11 cellular contexts compared by ENCODE assay signal in the genomic region with DNA sequence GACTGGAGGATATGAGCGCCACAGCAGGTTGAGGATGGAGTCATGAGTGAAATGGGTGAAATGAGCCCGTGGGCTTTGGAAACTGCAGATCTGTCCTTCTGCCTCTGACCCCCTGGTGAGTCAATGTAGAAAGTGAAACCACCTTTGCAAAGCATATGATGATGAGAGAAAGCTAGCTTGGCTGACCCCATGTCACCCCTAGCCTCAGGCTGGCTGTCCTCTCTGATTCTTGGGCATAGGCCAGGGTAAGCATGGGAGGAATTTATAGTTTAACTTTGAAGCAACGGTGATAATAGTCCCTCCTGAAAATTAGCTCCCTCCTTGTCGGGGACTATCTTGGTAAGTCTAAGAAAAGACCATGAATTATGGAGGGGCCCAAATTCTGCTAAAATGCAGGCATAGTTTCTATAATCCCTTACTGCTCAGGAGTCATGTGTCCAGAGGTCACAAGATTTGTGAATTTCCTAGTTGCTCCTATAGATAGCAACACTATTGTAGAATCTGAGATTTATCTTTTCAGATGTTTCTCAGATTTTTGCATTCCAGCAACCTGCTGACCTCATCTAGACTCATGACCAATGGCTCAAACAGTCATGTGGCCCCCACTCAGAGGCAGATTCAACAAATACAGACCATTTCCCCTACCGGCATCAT. TPM values are rescaled to one million over a fixed set of nuclear protein-coding genes. Genes with fewer than 3 reads are reported as not detected.
DNase-seq lines count a peak whose midpoint lies in the region; FAIRE-seq and TF ChIP-seq lines count a peak whose summit lies in the region.
"Not testable (repeated sequence)": the region's sequence is repeated elsewhere in the genome, so short reads cannot be mapped to it uniquely, and the experiment has no call there.
"Had no signal": no experiment of that assay in that cellular context is flagged by ENCODE, and none has a peak within 500 bp of the region (broad histone marks: within the 10 kb centered on the region; RNA-seq: fewer than 3 reads in every experiment).

No MANE protein-coding gene starts in this region.

- H2AFZ ChIP-seq in ACC112 (ENCODE audit: low read length, unreplicated experiment); MM.1S (ENCODE audit: low read length): not testable (repeated sequence)

- peak overlapping the region; percentile 66 for H3K27ac ChIP-seq in ACC112 (ENCODE audit: low read depth, low read length)
- not testable (repeated sequence) for H3K27ac ChIP-seq in MM.1S (ENCODE audit: low read length); brain microvascular endothelial cell

- in situ Hi-C loops in Caki2 (cut with HindIII; ENCODE audit: low pct_unique_long_range_greater_than_20kb, low sequenced_read_pairs); brain microvascular endothelial cell (cut with HindIII; ENCODE audit: low pct_ligation_motif_present, low sequenced_read_pairs): not testable (repeated sequence)

- H3K36me3 ChIP-seq in ACC112 (ENCODE audit: insufficient read depth, low read length); MM.1S (replicated peaks; ENCODE audit: insufficient read depth, low read length); brain microvascular endothelial cell (replicated peaks): not testable (repeated sequence)

- not testable (repeated sequence) for H3K9me2 ChIP-seq in MM.1S (replicated peaks; ENCODE audit: insufficient read depth, low read length)

- not testable (repeated sequence) for H4K20me1 ChIP-seq in MM.1S (ENCODE audit: insufficient read depth, low read length)

- H3K4me1 ChIP-seq in ACC112 (ENCODE audit: control insufficient read depth, insufficient read depth, low read length, unreplicated experiment); MM.1S (ENCODE audit: low read length): not testable (repeated sequence)

- not testable (repeated sequence) for H3K27me3 ChIP-seq in ACC112 (ENCODE audit: insufficient read depth, low read length); MM.1S (replicated peaks; ENCODE audit: insufficient read depth, low read length); brain microvascular endothelial cell (replicated peaks)

- DNase-seq in Caki2 (ENCODE audit: low read depth), result peak; percentile 51
- not testable (repeated sequence) for DNase-seq in H54 (ENCODE audit: insufficient read length, low spot score)
- peak; percentile 25 for DNase-seq in MM.1S
- peak; percentile 90 for DNase-seq in RPMI7951 (ENCODE audit: low read depth)
- DNase-seq in brain microvascular endothelial cell, result peak; percentile 20
- peak; percentile 31 for DNase-seq in fibroblast of peridontal ligament (ENCODE audit: extremely low read depth)
- DNase-seq in renal cortical epithelial cell (ENCODE audit: low read depth), result peak; percentile 73

- TF ChIP-seq POLR2A in H54 (IDR thresholded peaks at IDR 0.05; ENCODE audit: low read depth, low read length), result not testable (repeated sequence)

- not testable (repeated sequence) for H3K9ac ChIP-seq in MM.1S (ENCODE audit: low read length)

- peak; percentile 33 for FAIRE-seq in H54 (lab: Jason Lieb, UNC)

- H3K4me2 ChIP-seq in MM.1S (ENCODE audit: low read depth, low read length), result not testable (repeated sequence)

- not testable (repeated sequence) for H3K9me3 ChIP-seq in MM.1S (replicated peaks; ENCODE audit: insufficient read depth, low read length)

- not testable (repeated sequence) for H3F3A ChIP-seq in MM.1S (ENCODE audit: insufficient read depth, low read length)

- TF ChIP-seq CTCF in MM.1S (IDR thresholded peaks at IDR 0.05; ENCODE audit: low read length); brain microvascular endothelial cell (IDR thresholded peaks at IDR 0.05; ENCODE audit: low read depth, low read length, missing control alignments): not testable (repeated sequence)

- peak overlapping the region; percentile 29; the same call in 1 of the 2 replicates for H3K4me3 ChIP-seq in ACC112 (ENCODE audit: low read depth, low read length)
- H3K4me3 ChIP-seq in MM.1S (ENCODE audit: low read length); brain microvascular endothelial cell (ENCODE audit: low read depth, low read length): not testable (repeated sequence)

- H3K79me2 ChIP-seq in ACC112 (ENCODE audit: control insufficient read depth, insufficient read depth, low read length, unreplicated experiment); MM.1S (ENCODE audit: low read length): not testable (repeated sequence)

RNA-seq across cellular contexts. Expression of gene PSG4, which starts 18.9 kb away (rescaled TPM):
- total RNA-seq in Caki2 (2014; rRNA removed; shearing (Covaris generic); ENCODE audit: low replicate concordance), result 1.4 and 2.3 TPM in 2 replicates
- total RNA-seq in RPMI7951 (2014; rRNA removed; shearing (Covaris generic)), result 3.3 and 4.6 TPM in 2 replicates
- 3.6 and 22.4 TPM in 2 replicates for total RNA-seq in renal cortical epithelial cell
- total RNA-seq: K562, SJSA1 had no signal

RNA-seq across cellular contexts. Expression of gene PSG5, which starts 38.0 kb away (rescaled TPM):
- total RNA-seq in Caki2 (2014; rRNA removed; shearing (Covaris generic); ENCODE audit: low replicate concordance), result not detected in 2 replicates
- 1.3 and 4.1 TPM in 2 replicates for total RNA-seq in RPMI7951 (2014; rRNA removed; shearing (Covaris generic))
- total RNA-seq in renal cortical epithelial cell, result 8.4 and 16.1 TPM in 2 replicates
- total RNA-seq: K562 had no signal

RNA-seq across cellular contexts. Expression of gene PSG9, which starts 45.0 kb away (rescaled TPM):
- total RNA-seq in Caki2 (2014; rRNA removed; shearing (Covaris generic); ENCODE audit: low replicate concordance), result not detected in 2 replicates
- 1.1 and 1.4 TPM in 2 replicates for total RNA-seq in RPMI7951 (2014; rRNA removed; shearing (Covaris generic))
- 1.1 and 2.1 TPM in 2 replicates for total RNA-seq in renal cortical epithelial cell
- total RNA-seq: K562, PC-9 had no signal
